Comparison of ENCODE assay signal across 9 cellular contexts in genomic region chr5:1666812-1667588, GRCh38.
A peak's percentile ranks its signal among the peaks of the same experiment; 100 is the strongest.
DNase-seq lines count a peak whose midpoint lies in the region; ATAC-seq and TF ChIP-seq lines count a peak whose summit lies in the region.
"Had no signal": no experiment of that assay in that cellular context is flagged by ENCODE, and none has a peak within 500 bp of the region (broad histone marks: within the 10 kb centered on the region; RNA-seq: fewer than 3 reads in every experiment).

No MANE protein-coding gene starts in this region.

- peak; percentile 49 to 77 for DNase-seq in NCI-H524 (lab: John Stamatoyannopoulos, UW)
- no peak for DNase-seq in NCI-H524 treated with DMSO at 0.1 percent for 48 hours (lab: John Stamatoyannopoulos, UW)
- peak; percentile 38 for DNase-seq in NCI-H2227 treated with DMSO at 0.1 percent for 48 hours (lab: John Stamatoyannopoulos, UW)
- peak in 6 of 7 donors; percentile 56 to 81 (median 70) for DNase-seq in adrenal gland
- DNase-seq in stimulated activated effector memory CD8-positive, alpha-beta T cell treated with anti-CD3 and anti-CD28 coated beads, Interleukin-12 subunit alpha, Interleukin-12 subunit beta, amount 100 ng/mL, for 72 hours (ENCODE audit: low spot score in 2 of 2): peak; percentile 45 to 61
- DNase-seq in left colon: no peak
- DNase-seq: DND-41 had no signal

- no peaks in the 10 kb centered on the region for H3K9me3 ChIP-seq in adrenal gland (replicated peaks in 1 of 3)
- H3K9me3 ChIP-seq in iPS-15b (ENCODE audit: control insufficient read depth, insufficient read depth, low read length): no peaks in the 10 kb centered on the region

- no peak overlapping the region for H3K9ac ChIP-seq in iPS-15b (ENCODE audit: low read depth, low read length)

- H3K4me3 Mint-ChIP-seq in stimulated activated effector memory CD8-positive, alpha-beta T cell treated with anti-CD3 and anti-CD28 coated beads, Interleukin-12 subunit alpha, Interleukin-12 subunit beta, amount 100 ng/mL, for 72 hours: peak overlapping the region; percentile 35

- H3K27me3 ChIP-seq in adrenal gland (no peaks in the 10 kb centered on the region), iPS-15b (ENCODE audit: control insufficient read depth, insufficient read depth, low read length) (peaks cover 38% of the 10 kb centered on the region)

- 7 to 30% (median 16%) methylated on average over 7 to 43 of the region's 62 CpGs for WGBS in adrenal gland, 4 donors

- intact Hi-C loops in adrenal gland (cut with DNase I) (loop anchor here in 1 of 2 donors (10.0 kb wide), 1 partner anchor 368 kb away; no protein-coding TSS in a partner anchor), left colon (cut with DNase I, micrococcal nuclease) (no loop called here)

- peak overlapping the region in 2 of 4 donors; percentile 16 to 45 for H3K4me3 ChIP-seq in adrenal gland
- peak overlapping the region; percentile 48 for H3K4me3 ChIP-seq in iPS-15b (ENCODE audit: low read depth, low read length)

- TF ChIP-seq POLR2A in adrenal gland (IDR thresholded peaks at IDR 0.05): no peak

- peak overlapping the region in 1 of 5 donors; percentile 18 for H3K27ac ChIP-seq in adrenal gland

- ATAC-seq in stimulated activated effector memory CD8-positive, alpha-beta T cell treated with anti-CD3 and anti-CD28 coated beads, Interleukin-12 subunit alpha, Interleukin-12 subunit beta, amount 100 ng/mL, for 72 hours: no peak
- ATAC-seq in left colon: no peak
- ATAC-seq in GM21367 (IDR thresholded peaks at IDR 0.05; ENCODE audit: unreplicated experiment): no peak

- TF ChIP-seq CTCF in adrenal gland (IDR thresholded peaks at IDR 0.05): peak in 5 of 6 experiments; percentile 9 to 72 (median 31)

- H3K4me1 Mint-ChIP-seq in stimulated activated effector memory CD8-positive, alpha-beta T cell treated with anti-CD3 and anti-CD28 coated beads, Interleukin-12 subunit alpha, Interleukin-12 subunit beta, amount 100 ng/mL, for 72 hours: peaks cover 27% of the 10 kb centered on the region

- no peaks in the 10 kb centered on the region for H3K36me3 ChIP-seq in adrenal gland (replicated peaks in 1 of 2)
- H3K36me3 ChIP-seq in iPS-15b (ENCODE audit: control insufficient read depth, insufficient read depth, low read length): no peaks in the 10 kb centered on the region

- no peak overlapping the region for H3K27ac Mint-ChIP-seq in stimulated activated effector memory CD8-positive, alpha-beta T cell treated with anti-CD3 and anti-CD28 coated beads, Interleukin-12 subunit alpha, Interleukin-12 subunit beta, amount 100 ng/mL, for 72 hours

- no peaks in the 10 kb centered on the region for H3K36me3 Mint-ChIP-seq in stimulated activated effector memory CD8-positive, alpha-beta T cell treated with anti-CD3 and anti-CD28 coated beads, Interleukin-12 subunit alpha, Interleukin-12 subunit beta, amount 100 ng/mL, for 72 hours

- no peaks in the 10 kb centered on the region for H3K9me3 Mint-ChIP-seq in stimulated activated effector memory CD8-positive, alpha-beta T cell treated with anti-CD3 and anti-CD28 coated beads, Interleukin-12 subunit alpha, Interleukin-12 subunit beta, amount 100 ng/mL, for 72 hours

- H3K4me1 ChIP-seq in adrenal gland (replicated peaks in 1 of 2) (peaks cover 7 to 13% of the 10 kb centered on the region in 2 donors), iPS-15b (ENCODE audit: control insufficient read depth, insufficient read depth, low read length) (peaks cover 2% of the 10 kb centered on the region)

Comparison
In these comparisons a context has a peak if more than half of its experiments do, and no peak if none do; other contexts are left out.
1. DNase-seq: peak in NCI-H524 (2 of 2), NCI-H2227 treated with DMSO at 0.1 percent for 48 hours (single experiment), adrenal gland (6 of 7) and stimulated activated effector memory CD8-positive, alpha-beta T cell treated with anti-CD3 and anti-CD28 coated beads, Interleukin-12 subunit alpha, Interleukin-12 subunit beta, amount 100 ng/mL, for 72 hours (2 of 2); none in NCI-H524 treated with DMSO at 0.1 percent for 48 hours (single experiment) and left colon (0 of 2).